In the genomic region with DNA sequence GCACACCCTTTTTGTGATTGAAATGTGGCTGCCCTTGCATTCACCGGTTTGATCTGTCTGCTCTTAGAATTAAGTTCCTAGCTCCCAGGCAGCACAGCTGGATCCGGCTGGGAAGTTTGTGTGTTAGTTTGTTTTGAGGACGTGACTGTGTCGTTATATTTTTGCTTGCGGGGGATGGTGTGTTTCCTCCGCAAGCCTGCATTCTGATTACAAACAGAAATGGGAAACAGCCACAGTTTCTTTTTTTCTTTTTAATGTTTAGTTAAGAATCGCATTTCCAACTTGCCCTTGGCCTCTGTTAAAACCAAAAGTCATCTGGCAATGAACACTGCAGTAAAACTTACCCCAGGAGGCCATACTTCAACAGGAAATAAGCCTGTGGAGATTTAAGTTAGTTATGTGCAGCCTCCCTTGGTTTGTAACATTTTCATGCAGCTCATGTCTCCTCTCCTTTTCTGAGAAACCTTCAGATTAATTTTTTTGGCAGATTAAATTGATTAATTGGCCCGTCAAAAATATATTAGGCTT, we compare ENCODE assay signal across 8 cellular contexts. TPM values are rescaled to one million over a fixed set of nuclear protein-coding genes. Genes with fewer than 3 reads are reported as not detected.
DNase-seq lines count a peak whose midpoint lies in the region; ATAC-seq, FAIRE-seq and TF ChIP-seq lines count a peak whose summit lies in the region.

No MANE protein-coding gene starts in this region.

- peaks cover 36% of the 10 kb centered on the region for H3K4me1 Mint-ChIP-seq in activated naive CD8-positive, alpha-beta T cell treated with anti-CD3 and anti-CD28 coated beads, Interleukin-2, amount 10 ng/mL, durations not matched to agents 7 days and 5 days

- FAIRE-seq in GM12891 (lab: Jason Lieb, UNC) (peak; percentile 26), HTR-8/SVneo (lab: Jason Lieb, UNC) (no peak)

- H3K36me3 Mint-ChIP-seq in activated naive CD8-positive, alpha-beta T cell treated with anti-CD3 and anti-CD28 coated beads, Interleukin-2, amount 10 ng/mL, durations not matched to agents 7 days and 5 days: peaks cover 9% of the 10 kb centered on the region

- TF ChIP-seq POLR2A in GM12891 (IDR thresholded peaks at IDR 0.05; ENCODE audit: low read depth, low read length): no peak

- POLR2A ChIA-PET in activated naive CD8-positive, alpha-beta T cell treated with anti-CD3 and anti-CD28 coated beads, Interleukin-2, amount 10 ng/mL, durations not matched to agents 7 days and 5 days (lab: Charles Lee): interaction anchor here (0.6 to 1.1 kb wide), 4 partner anchors 11 to 93 kb away, joined by 3 to 5 read pairs (median 4); a partner anchor contains a TSS

- ATAC-seq in activated naive CD8-positive, alpha-beta T cell treated with anti-CD3 and anti-CD28 coated beads, Interleukin-2, amount 10 ng/mL, durations not matched to agents 7 days and 5 days (ENCODE audit: low read depth): no peak

- H3K9me3 Mint-ChIP-seq in activated naive CD8-positive, alpha-beta T cell treated with anti-CD3 and anti-CD28 coated beads, Interleukin-2, amount 10 ng/mL, durations not matched to agents 7 days and 5 days: no peaks in the 10 kb centered on the region

- H3K27ac Mint-ChIP-seq in activated naive CD8-positive, alpha-beta T cell treated with anti-CD3 and anti-CD28 coated beads, Interleukin-2, amount 10 ng/mL, durations not matched to agents 7 days and 5 days: peak overlapping the region; percentile 97

- peak overlapping the region; percentile 98 for H3K4me3 Mint-ChIP-seq in activated naive CD8-positive, alpha-beta T cell treated with anti-CD3 and anti-CD28 coated beads, Interleukin-2, amount 10 ng/mL, durations not matched to agents 7 days and 5 days

- H3K27me3 Mint-ChIP-seq in activated naive CD8-positive, alpha-beta T cell treated with anti-CD3 and anti-CD28 coated beads, Interleukin-2, amount 10 ng/mL, durations not matched to agents 7 days and 5 days: peaks cover 3% of the 10 kb centered on the region

- DNase-seq in GM12891 (ENCODE audit: insufficient read length, low spot score) (no peak), HTR-8/SVneo (ENCODE audit: insufficient read length, low spot score) (peak; percentile 6), iPS DF 4.7 (ENCODE audit: extremely low read depth, low spot score) (peak; percentile 9), skeletal muscle cell (ENCODE audit: low read depth) (no peak), middle frontal gyrus (ENCODE audit: extremely low spot score, low spot score) (no peak), NCI-H446 (lab: John Stamatoyannopoulos, UW) (no peak)
- no peak for DNase-seq in activated naive CD8-positive, alpha-beta T cell treated with anti-CD3 and anti-CD28 coated beads, Interleukin-2, amount 10 ng/mL, durations not matched to agents 7 days and 5 days
- DNase-seq in activated CD8-positive, alpha-beta memory T cell treated with anti-CD3 and anti-CD28 coated beads, Interleukin-2, amount 50 U/mL, for 4 hours: no peak

- H3K4me3 ChIP-seq in skeletal muscle cell (ENCODE audit: low read depth, low read length): peak overlapping the region; percentile 92

TF ChIP-seq in GM12891, 5 proteins besides CTCF, POLR2A, EP300 and RAD21:
- no peak for TF ChIP-seq POLR2AphosphoS5 (IDR thresholded peaks at IDR 0.05; ENCODE audit: low read depth, low read length)
- no peak for TF ChIP-seq POU2F2 (IDR thresholded peaks at IDR 0.05; ENCODE audit: low read depth, low read length)
- TF ChIP-seq PAX5 (IDR thresholded peaks at IDR 0.05; ENCODE audit: insufficient read depth, low read length, severe bottlenecking): no peak
- TF ChIP-seq TAF1 (IDR thresholded peaks at IDR 0.05; ENCODE audit: low read depth, low read length): no peak
- TF ChIP-seq SPI1 (IDR thresholded peaks at IDR 0.05; ENCODE audit: low read depth, low read length): no peak

RNA-seq across cellular contexts. Expression of a gene that starts 0.9 kb away (rescaled TPM):
- polyA plus RNA-seq in GM12891 (2012; ENCODE audit: low read depth, missing spikeins): 7.1 TPM
- total RNA-seq in activated naive CD8-positive, alpha-beta T cell treated with anti-CD3 and anti-CD28 coated beads, Interleukin-2, amount 10 ng/mL, durations not matched to agents 7 days and 5 days: 10 to 100 TPM; 68.0 to 70.3 TPM

Comparison
In these comparisons a context has a peak if more than half of its experiments do, and no peak if none do; other contexts are left out.
1. DNase-seq: peak in HTR-8/SVneo (single experiment) and iPS DF 4.7 (single experiment); none in GM12891 (single experiment), activated naive CD8-positive, alpha-beta T cell treated with anti-CD3 and anti-CD28 coated beads, Interleukin-2, amount 10 ng/mL, durations not matched to agents 7 days and 5 days (single experiment), skeletal muscle cell (single experiment), activated CD8-positive, alpha-beta memory T cell treated with anti-CD3 and anti-CD28 coated beads, Interleukin-2, amount 50 U/mL, for 4 hours (single experiment), middle frontal gyrus (single experiment) and NCI-H446 (0 of 2).